Comparison of ENCODE assay signal across 24 cellular contexts in genomic region chr12:111137968-111138367, GRCh38.
A peak's percentile ranks its signal among the peaks of the same experiment; 100 is the strongest.
DNase-seq lines count a peak whose midpoint lies in the region; ATAC-seq, FAIRE-seq and TF ChIP-seq lines count a peak whose summit lies in the region.
"Had no signal": no experiment of that assay in that cellular context is flagged by ENCODE, and none has a peak within 500 bp of the region (broad histone marks: within the 10 kb centered on the region; RNA-seq: fewer than 3 reads in every experiment).

No MANE protein-coding gene starts in this region.

- no peak overlapping the region for H2AFZ ChIP-seq in HepG2 (ENCODE audit: low read length)
- H2AFZ ChIP-seq: GM23248, PC-9 had no signal

- no peak overlapping the region for H3K4me2 ChIP-seq in HepG2 (ENCODE audit: low read depth, low read length)
- H3K4me2 ChIP-seq: PC-9 had no signal

- H3K9me3 ChIP-seq in HepG2 (ENCODE audit: low read length) = peaks cover 4% of the 10 kb centered on the region; the same call in 1 of the 2 replicates
- H3K9me3 ChIP-seq: MG63, SJSA1 had no signal

- CTCF ChIA-PET in HepG2 (lab: Yijun Ruan, JAX; ENCODE audit: low intra/inter-chr PET ratio, low total read pairs) = no interaction called here

- no peak for TF ChIP-seq POLR2A in HepG2 (IDR thresholded peaks at IDR 0.05; ENCODE audit: insufficient read depth in 1 of 2, low read depth in 2 of 2, low read length in 2 of 2)

- POLR2A ChIA-PET in HepG2 (lab: Yijun Ruan, JAX) = no interaction called here

- no peak overlapping the region for H3K4me3 ChIP-seq in HepG2 (replicated peaks in 1 of 3; ENCODE audit: insufficient read depth in 1 of 3, low read depth in 2 of 3, low read length in 3 of 3)
- H3K4me3 ChIP-seq: GM23248, K562, MG63, PC-9, SJSA1 had no signal

- DNase-seq in NCI-H2171 treated with DMSO at 0.1 percent for 48 hours (lab: John Stamatoyannopoulos, UW) (peak; percentile 20), NCI-H2171 (lab: John Stamatoyannopoulos, UW) (no peak), D721Med (ENCODE audit: insufficient read length, low spot score) (no peak), NCI-H69 (lab: John Stamatoyannopoulos, UW) (peak; percentile 17), HepG2 (ENCODE audit: low spot score) (no peak), RKO (ENCODE audit: low spot score) (no peak), UCSD-AML1 (lab: John Stamatoyannopoulos, UW; ENCODE audit: unreplicated experiment) (no peak)
- DNase-seq: CD8-positive, alpha-beta memory T cell; DMS53; GM23248; H7; Kasumi-1; MG63; NCI-H1092; NCI-H1436 treated with DMSO at 0.1 percent for 48 hours; NCI-H2029; NCI-H2227 treated with DMSO at 0.1 percent for 48 hours; PC-9; Right ventricle myocardium superior; RPMI8226; T-helper 9 cell had no signal

- no peaks in the 10 kb centered on the region for H3K79me2 ChIP-seq in HepG2 (ENCODE audit: insufficient read depth, low read length)

- no peaks in the 10 kb centered on the region for H3K36me3 ChIP-seq in HepG2 (replicated peaks in 1 of 2; ENCODE audit: control insufficient read depth in 1 of 2, insufficient read depth in 2 of 2, low read length in 2 of 2)
- H3K36me3 ChIP-seq: MG63, SJSA1 had no signal

- no peak for TF ChIP-seq RAD21 in HepG2 (CRISPR knock-in tag; IDR thresholded peaks at IDR 0.05)

- H4K20me1 ChIP-seq in HepG2 (ENCODE audit: insufficient read depth, low read length) = no peaks in the 10 kb centered on the region

- no peak for ATAC-seq in HepG2
- ATAC-seq: K562 had no signal

- peak; percentile 32 for TF ChIP-seq CTCF in D721Med (IDR thresholded peaks at IDR 0.05; ENCODE audit: insufficient read depth, missing control alignments)
- no peak for TF ChIP-seq CTCF in HepG2 (CRISPR knock-in tag; IDR thresholded peaks at IDR 0.05)

- 4% methylated on average over 7 of the region's 9 CpGs for WGBS in HepG2 (ENCODE audit: low lambda C conversion rate)

- peaks cover 1 to 11% of the 10 kb centered on the region in 2 experiments; a peak in 3 of 5 replicates for H3K27me3 ChIP-seq in HepG2 (ENCODE audit: control insufficient read depth in 1 of 2, insufficient read depth in 2 of 2, low read length in 2 of 2)

- BruUV-seq in HepG2 (replicated peaks; lab: Mats Ljungman, UMichigan) = no TSS peak

- H3K27ac ChIP-seq in HepG2 (ENCODE audit: extremely low read length, insufficient read depth, low read length) = no peak overlapping the region
- H3K27ac ChIP-seq: GM23248, PC-9, SJSA1 had no signal

- intact Hi-C loops in HepG2 (cut with micrococcal nuclease; ENCODE audit: unreplicated experiment) = no loop called here

- no peaks in the 10 kb centered on the region for H3K4me1 ChIP-seq in HepG2 (ENCODE audit: insufficient read depth, low read length)
- H3K4me1 ChIP-seq: SJSA1 had no signal

- TF ChIP-seq EP300 in HepG2 (IDR thresholded peaks at IDR 0.05; ENCODE audit: low read depth in 2 of 2, low read length in 2 of 2) (no peak), HepG2 (CRISPR knock-in tag; IDR thresholded peaks at IDR 0.05; ENCODE audit: borderline replicate concordance) (no peak)

- no peak overlapping the region for H3K9ac ChIP-seq in HepG2 (ENCODE audit: insufficient read depth, low read depth, low read length)
- H3K9ac ChIP-seq: GM23248 had no signal

- FAIRE-seq in D721Med (lab: Jason Lieb, UNC) (no peak), HepG2 (lab: Jason Lieb, UNC) (no peak)
- FAIRE-seq: G401.6, K562 had no signal

- in situ Hi-C loops in HepG2 (cut with HindIII; ENCODE audit: extremely low pct_ligation_motif_present, low pct_unique_long_range_greater_than_20kb) = no loop called here

TF ChIP-seq in HepG2, 621 proteins besides CTCF, POLR2A, EP300 and RAD21:
- TF ChIP-seq ZNF768 (CRISPR knock-in tag; IDR thresholded peaks at IDR 0.05) (peak; percentile 70), SMARCC2 (IDR thresholded peaks at IDR 0.05) (no peak)
TF ChIP-seq in HepG2: peak in this region for 1.

Comparison
In these comparisons a context has a peak if more than half of its experiments do, and no peak if none do; other contexts are left out.
1. DNase-seq: peak in NCI-H2171 treated with DMSO at 0.1 percent for 48 hours (single experiment) and NCI-H69 (single experiment); none in NCI-H2171 (single experiment), D721Med (single experiment), HepG2 (single experiment), RKO (single experiment) and UCSD-AML1 (single experiment).